In genomic region chr14:100323942-100324307, GRCh38 we compare ENCODE assay signal across 35 cellular contexts. TPM values are rescaled to one million over a fixed set of nuclear protein-coding genes. Genes with fewer than 3 reads are reported as not detected.
"Had no signal": no experiment of that assay in that cellular context is flagged by ENCODE, and none has a peak within 500 bp of the region (broad histone marks: within the 10 kb centered on the region; RNA-seq: fewer than 3 reads in every experiment).

No MANE protein-coding gene starts in this region.

- H3K27ac ChIP-seq: breast epithelium, esophagus muscularis mucosa, foreskin keratinocyte, heart right ventricle, left lung, neutrophil, ovary, thyroid gland, upper lobe of left lung, VCaP had no signal

- H3K27me3 ChIP-seq: breast epithelium, esophagus muscularis mucosa, heart right ventricle, left lung, neutrophil, ovary, thyroid gland, upper lobe of left lung had no signal

- DNase-seq: activated CD4-positive, alpha-beta memory T cell treated with anti-CD3 and anti-CD28 coated beads for 36 hours; activated CD4-positive, alpha-beta T cell treated with anti-CD3 and anti-CD28 coated beads for 4 hours; activated CD8-positive, alpha-beta memory T cell treated with anti-CD3 and anti-CD28 coated beads, Interleukin-2, amount 50 U/mL, for 4 hours; activated naive CD8-positive, alpha-beta T cell treated with anti-CD3 and anti-CD28 coated beads, Interleukin-2, amount 50 U/mL, for 24 hours; activated T-cell treated with anti-CD3 and anti-CD28 coated beads, Interleukin-2, amount 50 U/mL, for 1 hour; central memory CD4-positive, alpha-beta T cell; effector CD4-positive, alpha-beta T cell; foreskin keratinocyte; heart right ventricle; kidney glomerular epithelial cell; left lung; mesendoderm; mucosa of descending colon; ovary; small intestine; stimulated activated CD4-positive, alpha-beta T cell treated with anti-CD3 and anti-CD28 coated beads, Interleukin-4, amount 100 ng/mL, for 4 hours; stimulated activated CD8-positive, alpha-beta memory T cell treated with anti-CD3 and anti-CD28 coated beads, Interleukin-4, amount 100 ng/mL, for 48 hours; stimulated activated naive CD8-positive, alpha-beta T cell treated with anti-CD3 and anti-CD28 coated beads, Interleukin-15, amount 100 ng/mL, for 72 hours; substantia nigra; thyroid gland; upper lobe of left lung had no signal

- H3K4me1 ChIP-seq: breast epithelium, left lung, thyroid gland, upper lobe of left lung had no signal

- H3K36me3 ChIP-seq: breast epithelium, esophagus muscularis mucosa, heart right ventricle, left lung, neutrophil, ovary, thyroid gland, upper lobe of left lung had no signal

- H3K9me3 ChIP-seq: breast epithelium, esophagus muscularis mucosa, heart right ventricle, left lung, mucosa of descending colon, neutrophil, ovary, thyroid gland, upper lobe of left lung had no signal

- H3K4me3 ChIP-seq: breast epithelium, esophagus muscularis mucosa, heart right ventricle, left lung, lung, mucosa of descending colon, ovary, thyroid gland, upper lobe of left lung had no signal

- ATAC-seq: activated naive CD8-positive, alpha-beta T cell treated with anti-CD3 and anti-CD28 coated beads, Interleukin-2, amount 50 U/mL, for 24 hours; foreskin keratinocyte; heart right ventricle; left lung; mucosa of descending colon; natural killer cell treated with Interleukin-12 subunit alpha and Interleukin-12 subunit beta and Interleukin-15 and Interleukin-18, amount 100 ng/mL, for 72 hours; sciatic nerve; stimulated activated memory B cell treated with anti-CD40 and anti-IgM and Interleukin-4, amounts not matched to agents 10 μg/mL and 1 μg/mL and 100 μg/mL, for 72 hours had no signal

RNA-seq across cellular contexts. Expression of gene SLC25A47, which starts 0.8 kb away (rescaled TPM):
- total RNA-seq: activated CD4-positive, alpha-beta memory T cell treated with anti-CD3 and anti-CD28 coated beads for 36 hours; activated CD8-positive, alpha-beta memory T cell treated with anti-CD3 and anti-CD28 coated beads for 36 hours; activated T-helper 2 cell treated with anti-CD3 and anti-CD28 coated beads, Interferon-gamma antibody, Interleukin-2, Interleukin-4, amounts not matched to agents 10 μg/mL and 5 μg/mL and 100 μg/mL, durations not matched to agents 14 hours and 24 hours and 36 hours; esophagus muscularis mucosa; foreskin keratinocyte; heart right ventricle; left lung; myocyte; natural killer cell treated with Interleukin-12 subunit alpha and Interleukin-12 subunit beta and Interleukin-15 and Interleukin-18, amount 100 ng/mL, for 72 hours; ovary; progenitor cell of endocrine pancreas; renal cortical epithelial cell; sciatic nerve; T-helper 1 cell treated with Interleukin-12 subunit alpha and Interleukin-12 subunit beta and Interleukin-4 antibody, amounts not matched to agents 30 ng/mL and 1 ng/mL, for 36 hours; thyroid gland; upper lobe of left lung had no signal
- polyA plus RNA-seq: foreskin keratinocyte, heart right ventricle, ovary had no signal
